In the genomic region with DNA sequence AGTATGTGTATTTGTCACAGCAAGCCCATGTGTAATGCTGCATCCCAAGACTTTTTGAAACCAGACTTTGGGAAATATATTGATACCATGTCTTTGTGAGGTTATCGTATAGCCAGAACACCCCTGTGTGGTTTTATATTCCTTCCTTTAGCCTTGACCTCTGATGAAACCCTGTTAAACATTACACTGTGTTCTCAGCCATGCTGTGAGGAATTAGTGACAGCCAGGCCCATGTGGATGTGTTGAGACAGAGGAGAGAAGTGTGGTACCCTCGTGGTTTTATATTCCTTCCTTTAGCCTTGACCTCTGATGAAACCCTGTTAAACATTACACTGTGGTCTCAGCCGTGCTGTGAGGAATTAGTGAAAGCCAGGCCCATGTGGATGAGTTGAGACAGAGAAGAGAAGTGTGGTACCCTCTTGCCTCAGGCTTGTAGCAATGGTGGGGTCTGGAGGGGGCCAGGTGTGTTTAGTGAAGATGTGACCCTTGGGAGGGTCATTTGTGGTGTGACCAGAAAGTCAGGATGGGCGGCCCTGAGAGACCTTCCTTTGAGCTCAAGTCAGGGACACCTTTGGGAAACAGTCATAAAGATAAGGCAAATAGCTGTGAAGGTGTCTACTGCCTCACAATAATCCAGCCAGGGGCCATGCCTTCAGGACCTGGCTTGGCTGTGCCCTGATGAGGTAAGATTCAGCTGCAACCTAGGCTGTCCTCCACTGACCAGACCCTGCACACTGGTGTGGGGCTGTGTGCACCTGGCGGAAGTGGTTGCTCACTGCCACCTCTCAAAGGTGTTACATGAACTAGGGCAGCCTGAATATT, we compare ENCODE assay signal across 11 cellular contexts.
DNase-seq lines count a peak whose midpoint lies in the region; ATAC-seq and TF ChIP-seq lines count a peak whose summit lies in the region.
"Had no signal": no experiment of that assay in that cellular context is flagged by ENCODE, and none has a peak within 500 bp of the region (broad histone marks: within the 10 kb centered on the region; RNA-seq: fewer than 3 reads in every experiment).

No MANE protein-coding gene starts in this region.

- in situ Hi-C loops in ACHN (cut with HindIII; ENCODE audit: low pct_ligation_motif_present, low pct_unique_long_range_greater_than_20kb, low sequenced_read_pairs): no loop called here

- peak; percentile 90 for ATAC-seq in GM19438 (IDR thresholded peaks at IDR 0.05; ENCODE audit: low read depth, unreplicated experiment)
- peak; percentile 78 for ATAC-seq in HG03108 (IDR thresholded peaks at IDR 0.05; ENCODE audit: unreplicated experiment)
- no peak for ATAC-seq in HG02973 (IDR thresholded peaks at IDR 0.05; ENCODE audit: unreplicated experiment)
- no peak for ATAC-seq in GM19351 (IDR thresholded peaks at IDR 0.05; ENCODE audit: unreplicated experiment)
- ATAC-seq: activated CD8-positive, alpha-beta T cell treated with anti-CD3 and anti-CD28 coated beads, Interleukin-2, amount 10 ng/mL, durations not matched to agents 7 days and 5 days had no signal

- DNase-seq in ACHN (peak; percentile 83), choroid plexus epithelial cell (ENCODE audit: low read depth) (peak; percentile 69), NCI-H82 treated with DMSO at 0.1 percent for 48 hours (lab: John Stamatoyannopoulos, UW; ENCODE audit: unreplicated experiment) (no peak), NCI-H146 treated with DMSO at 0.1 percent for 48 hours (lab: John Stamatoyannopoulos, UW; ENCODE audit: unreplicated experiment) (no peak)
- DNase-seq: activated CD8-positive, alpha-beta T cell treated with anti-CD3 and anti-CD28 coated beads, Interleukin-2, amount 10 ng/mL, durations not matched to agents 7 days and 5 days; DND-41; NCI-H748 treated with DMSO at 0.1 percent for 48 hours had no signal

- TF ChIP-seq CTCF in choroid plexus epithelial cell (conservative IDR thresholded peaks at IDR 0.05; ENCODE audit: low read depth, low read length): no peak

- H3K4me3 ChIP-seq in choroid plexus epithelial cell (ENCODE audit: low read depth, low read length): no peak overlapping the region

Comparison
In these comparisons a context has a peak if more than half of its experiments do, and no peak if none do; other contexts are left out.
1. DNase-seq: peak in ACHN (single experiment) and choroid plexus epithelial cell (single experiment); none in NCI-H82 treated with DMSO at 0.1 percent for 48 hours (single experiment) and NCI-H146 treated with DMSO at 0.1 percent for 48 hours (single experiment).
2. ATAC-seq: peak in GM19438 (single experiment) and HG03108 (single experiment); none in HG02973 (single experiment) and GM19351 (single experiment).